In the genomic region with DNA sequence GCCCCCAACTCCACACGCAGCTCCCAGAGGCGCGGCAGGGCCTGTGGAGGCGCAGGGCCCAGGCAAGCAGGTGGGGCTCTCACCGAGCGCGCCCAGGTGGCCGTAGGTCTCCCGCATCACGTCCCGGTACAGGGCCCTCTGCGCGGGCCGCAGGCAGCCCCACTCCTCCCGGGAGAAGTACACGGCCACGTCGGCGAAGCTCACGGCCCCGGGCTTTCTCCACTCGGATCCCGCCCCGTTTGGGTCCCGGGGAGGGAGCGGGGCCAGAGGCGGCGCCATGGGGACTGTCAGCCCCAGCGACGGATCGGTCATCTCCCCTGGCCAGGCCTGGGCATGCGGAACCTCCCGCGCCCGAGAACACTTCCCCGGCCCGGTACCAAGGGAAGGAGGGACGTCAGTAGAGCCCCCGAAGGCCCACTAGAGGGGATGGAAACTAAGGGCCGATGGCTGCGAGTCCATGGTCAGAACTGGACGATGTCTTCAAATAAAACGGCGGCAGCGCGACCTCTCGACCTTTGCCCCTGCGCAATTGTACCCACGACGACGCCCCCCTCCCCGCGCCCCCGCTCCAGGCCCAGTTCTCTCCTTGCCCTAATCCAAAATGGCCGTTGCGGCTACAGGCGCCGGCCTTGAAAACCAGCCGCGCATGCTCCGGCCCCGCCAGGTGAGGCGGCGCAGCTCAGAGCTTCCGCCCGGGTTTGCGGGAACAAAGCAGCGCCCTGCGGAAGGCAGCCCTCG, we compare ENCODE assay signal across 1 cellular context.
TF ChIP-seq lines count a peak whose summit lies in the region.

ZNF747 (minus strand) TSS at position 491 of the 738 bp plus-strand sequence; CDS start at position 312, 179 bp downstream.

TF ChIP-seq in HepG2, 621 proteins besides CTCF, POLR2A, EP300 and RAD21 (continued from another document and continues in another):
- TF ChIP-seq, protein P1, sequence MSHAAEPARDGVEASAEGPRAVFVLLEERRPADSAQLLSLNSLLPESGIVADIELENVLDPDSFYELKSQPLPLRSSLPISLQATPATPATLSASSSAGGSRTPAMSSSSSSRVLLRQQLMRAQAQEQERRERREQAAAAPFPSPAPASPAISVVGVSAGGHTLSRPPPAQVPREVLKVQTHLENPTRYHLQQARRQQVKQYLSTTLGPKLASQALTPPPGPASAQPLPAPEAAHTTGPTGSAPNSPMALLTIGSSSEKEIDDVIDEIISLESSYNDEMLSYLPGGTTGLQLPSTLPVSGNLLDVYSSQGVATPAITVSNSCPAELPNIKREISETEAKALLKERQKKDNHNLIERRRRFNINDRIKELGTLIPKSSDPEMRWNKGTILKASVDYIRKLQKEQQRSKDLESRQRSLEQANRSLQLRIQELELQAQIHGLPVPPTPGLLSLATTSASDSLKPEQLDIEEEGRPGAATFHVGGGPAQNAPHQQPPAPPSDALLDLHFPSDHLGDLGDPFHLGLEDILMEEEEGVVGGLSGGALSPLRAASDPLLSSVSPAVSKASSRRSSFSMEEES (CRISPR knock-in tag; IDR thresholded peaks at IDR 0.05), result peak; percentile 56; the same call in 1 of the 2 replicates
- TF ChIP-seq MAF1 (CRISPR knock-in tag; IDR thresholded peaks at IDR 0.05; ENCODE audit: borderline replicate concordance), result no peak
- TF ChIP-seq KIAA2018 (CRISPR knock-in tag; IDR thresholded peaks at IDR 0.05; ENCODE audit: borderline replicate concordance), result no peak; the same call in 1 of the 2 replicates
- TF ChIP-seq, protein P2, sequence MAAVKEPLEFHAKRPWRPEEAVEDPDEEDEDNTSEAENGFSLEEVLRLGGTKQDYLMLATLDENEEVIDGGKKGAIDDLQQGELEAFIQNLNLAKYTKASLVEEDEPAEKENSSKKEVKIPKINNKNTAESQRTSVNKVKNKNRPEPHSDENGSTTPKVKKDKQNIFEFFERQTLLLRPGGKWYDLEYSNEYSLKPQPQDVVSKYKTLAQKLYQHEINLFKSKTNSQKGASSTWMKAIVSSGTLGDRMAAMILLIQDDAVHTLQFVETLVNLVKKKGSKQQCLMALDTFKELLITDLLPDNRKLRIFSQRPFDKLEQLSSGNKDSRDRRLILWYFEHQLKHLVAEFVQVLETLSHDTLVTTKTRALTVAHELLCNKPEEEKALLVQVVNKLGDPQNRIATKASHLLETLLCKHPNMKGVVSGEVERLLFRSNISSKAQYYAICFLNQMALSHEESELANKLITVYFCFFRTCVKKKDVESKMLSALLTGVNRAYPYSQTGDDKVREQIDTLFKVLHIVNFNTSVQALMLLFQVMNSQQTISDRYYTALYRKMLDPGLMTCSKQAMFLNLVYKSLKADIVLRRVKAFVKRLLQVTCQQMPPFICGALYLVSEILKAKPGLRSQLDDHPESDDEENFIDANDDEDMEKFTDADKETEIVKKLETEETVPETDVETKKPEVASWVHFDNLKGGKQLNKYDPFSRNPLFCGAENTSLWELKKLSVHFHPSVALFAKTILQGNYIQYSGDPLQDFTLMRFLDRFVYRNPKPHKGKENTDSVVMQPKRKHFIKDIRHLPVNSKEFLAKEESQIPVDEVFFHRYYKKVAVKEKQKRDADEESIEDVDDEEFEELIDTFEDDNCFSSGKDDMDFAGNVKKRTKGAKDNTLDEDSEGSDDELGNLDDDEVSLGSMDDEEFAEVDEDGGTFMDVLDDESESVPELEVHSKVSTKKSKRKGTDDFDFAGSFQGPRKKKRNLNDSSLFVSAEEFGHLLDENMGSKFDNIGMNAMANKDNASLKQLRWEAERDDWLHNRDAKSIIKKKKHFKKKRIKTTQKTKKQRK (IDR thresholded peaks at IDR 0.05; ENCODE audit: low read length), result no peak
- TF ChIP-seq CREBL2 (CRISPR knock-in tag; IDR thresholded peaks at IDR 0.05; ENCODE audit: borderline replicate concordance), result peak; percentile 87; the same call in 1 of the 2 replicates
- TF ChIP-seq ZNF34 (CRISPR knock-in tag; IDR thresholded peaks at IDR 0.05; ENCODE audit: borderline replicate concordance), result no peak
- peak; percentile 96 for TF ChIP-seq AKAP8 (CRISPR knock-in tag; IDR thresholded peaks at IDR 0.05)
- peak; percentile 94; the same call in 1 of the 2 replicates for TF ChIP-seq YEATS4 (CRISPR knock-in tag; IDR thresholded peaks at IDR 0.05; ENCODE audit: borderline replicate concordance)
- TF ChIP-seq ZNF879 (CRISPR knock-in tag; IDR thresholded peaks at IDR 0.05), result no peak
- TF ChIP-seq ZNF609 (CRISPR knock-in tag; IDR thresholded peaks at IDR 0.05; ENCODE audit: borderline replicate concordance), result no peak
- TF ChIP-seq, protein P3, sequence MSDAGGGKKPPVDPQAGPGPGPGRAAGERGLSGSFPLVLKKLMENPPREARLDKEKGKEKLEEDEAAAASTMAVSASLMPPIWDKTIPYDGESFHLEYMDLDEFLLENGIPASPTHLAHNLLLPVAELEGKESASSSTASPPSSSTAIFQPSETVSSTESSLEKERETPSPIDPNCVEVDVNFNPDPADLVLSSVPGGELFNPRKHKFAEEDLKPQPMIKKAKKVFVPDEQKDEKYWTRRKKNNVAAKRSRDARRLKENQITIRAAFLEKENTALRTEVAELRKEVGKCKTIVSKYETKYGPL (CRISPR knock-in tag; IDR thresholded peaks at IDR 0.05), result peak; percentile 63
- peak; percentile 55 for TF ChIP-seq GATAD2A (CRISPR knock-in tag; IDR thresholded peaks at IDR 0.05)
- TF ChIP-seq, protein P4, sequence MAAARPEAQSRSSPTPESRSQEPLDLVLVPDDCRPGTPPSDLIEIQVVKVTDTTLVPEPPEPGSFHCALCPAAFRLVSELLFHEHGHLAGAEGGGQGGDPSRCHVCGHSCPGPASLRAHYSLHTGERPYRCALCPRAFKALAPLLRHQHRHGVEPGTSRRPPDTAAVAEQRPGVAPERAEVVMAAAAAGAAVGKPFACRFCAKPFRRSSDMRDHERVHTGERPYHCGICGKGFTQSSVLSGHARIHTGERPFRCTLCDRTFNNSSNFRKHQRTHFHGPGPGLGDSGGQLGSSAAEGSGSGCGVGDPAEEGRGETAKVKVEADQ (CRISPR knock-in tag; IDR thresholded peaks at IDR 0.05; ENCODE audit: borderline replicate concordance), result peak; percentile 88
- TF ChIP-seq ZFP82 (CRISPR knock-in tag; IDR thresholded peaks at IDR 0.05; ENCODE audit: borderline replicate concordance), result no peak
- peak; percentile 85; the same call in 1 of the 2 replicates for TF ChIP-seq TAF1 (CRISPR knock-in tag; IDR thresholded peaks at IDR 0.05)
- TF ChIP-seq, protein P5, sequence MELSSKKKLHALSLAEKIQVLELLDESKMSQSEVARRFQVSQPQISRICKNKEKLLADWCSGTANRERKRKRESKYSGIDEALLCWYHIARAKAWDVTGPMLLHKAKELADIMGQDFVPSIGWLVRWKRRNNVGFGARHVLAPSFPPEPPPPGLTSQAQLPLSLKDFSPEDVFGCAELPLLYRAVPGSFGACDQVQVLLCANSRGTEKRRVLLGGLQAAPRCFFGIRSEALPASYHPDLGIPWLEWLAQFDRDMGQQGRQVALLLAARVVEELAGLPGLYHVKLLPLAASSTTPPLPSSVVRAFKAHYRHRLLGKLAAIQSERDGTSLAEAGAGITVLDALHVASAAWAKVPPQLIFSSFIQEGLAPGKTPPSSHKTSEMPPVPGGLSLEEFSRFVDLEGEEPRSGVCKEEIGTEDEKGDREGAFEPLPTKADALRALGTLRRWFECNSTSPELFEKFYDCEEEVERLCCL (CRISPR knock-in tag; IDR thresholded peaks at IDR 0.05; ENCODE audit: borderline replicate concordance), result peak; percentile 99
- peak; percentile 96; the same call in 1 of the 2 replicates for TF ChIP-seq ZSCAN30 (CRISPR knock-in tag; IDR thresholded peaks at IDR 0.05)
- no peak for TF ChIP-seq PRPF4 (IDR thresholded peaks at IDR 0.05; ENCODE audit: low read depth, low read length, poor library complexity, severe bottlenecking)
- TF ChIP-seq, protein P6, sequence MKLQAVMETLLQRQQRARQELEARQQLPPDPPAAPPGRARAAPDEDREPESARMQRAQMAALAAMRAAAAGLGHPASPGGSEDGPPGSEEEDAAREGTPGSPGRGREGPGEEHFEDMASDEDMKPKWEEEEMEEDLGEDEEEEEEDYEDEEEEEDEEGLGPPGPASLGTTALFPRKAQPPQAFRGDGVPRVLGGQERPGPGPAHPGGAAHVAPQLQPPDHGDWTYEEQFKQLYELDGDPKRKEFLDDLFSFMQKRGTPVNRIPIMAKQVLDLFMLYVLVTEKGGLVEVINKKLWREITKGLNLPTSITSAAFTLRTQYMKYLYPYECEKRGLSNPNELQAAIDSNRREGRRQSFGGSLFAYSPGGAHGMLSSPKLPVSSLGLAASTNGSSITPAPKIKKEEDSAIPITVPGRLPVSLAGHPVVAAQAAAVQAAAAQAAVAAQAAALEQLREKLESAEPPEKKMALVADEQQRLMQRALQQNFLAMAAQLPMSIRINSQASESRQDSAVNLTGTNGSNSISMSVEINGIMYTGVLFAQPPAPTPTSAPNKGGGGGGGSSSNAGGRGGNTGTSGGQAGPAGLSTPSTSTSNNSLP (IDR thresholded peaks at IDR 0.05; ENCODE audit: low read depth, low read length), result 0 out of 2 replicates have a peak, but pooled peaks have one; percentile 43
- TF ChIP-seq MIER3 (CRISPR knock-in tag; IDR thresholded peaks at IDR 0.05; ENCODE audit: borderline replicate concordance), result no peak
- TF ChIP-seq ZNF652 (CRISPR knock-in tag; IDR thresholded peaks at IDR 0.05; ENCODE audit: borderline replicate concordance, low read depth), result peak; percentile 57
